In genomic region chr22:19149962-19150361, GRCh38 we compare ENCODE assay signal across 1 cellular context.
TF ChIP-seq lines count a peak whose summit lies in the region.

TSS of gene GSC2 (minus strand) at chr22:19150292. CDS start at chr22:19150283, 9 bp downstream.

TF ChIP-seq in IMR-90, 13 proteins besides CTCF, POLR2A, EP300 and RAD21 (continued from another document):
- TF ChIP-seq MAZ (IDR thresholded peaks at IDR 0.05; ENCODE audit: borderline replicate concordance, low read depth, low read length) (no peak), RCOR1 (IDR thresholded peaks at IDR 0.05; ENCODE audit: insufficient replicate concordance, low read length) (no peak), MAFK (IDR thresholded peaks at IDR 0.05; ENCODE audit: low read depth, low read length) (no peak), NFE2L2 (IDR thresholded peaks at IDR 0.05; ENCODE audit: low read depth, low read length) (no peak), CHD1 (IDR thresholded peaks at IDR 0.05; ENCODE audit: low read depth, low read length) (no peak), MXI1 (IDR thresholded peaks at IDR 0.05; ENCODE audit: borderline replicate concordance, low read depth, low read length) (no peak)
